20 cellular contexts compared by ENCODE assay signal in the genomic region with DNA sequence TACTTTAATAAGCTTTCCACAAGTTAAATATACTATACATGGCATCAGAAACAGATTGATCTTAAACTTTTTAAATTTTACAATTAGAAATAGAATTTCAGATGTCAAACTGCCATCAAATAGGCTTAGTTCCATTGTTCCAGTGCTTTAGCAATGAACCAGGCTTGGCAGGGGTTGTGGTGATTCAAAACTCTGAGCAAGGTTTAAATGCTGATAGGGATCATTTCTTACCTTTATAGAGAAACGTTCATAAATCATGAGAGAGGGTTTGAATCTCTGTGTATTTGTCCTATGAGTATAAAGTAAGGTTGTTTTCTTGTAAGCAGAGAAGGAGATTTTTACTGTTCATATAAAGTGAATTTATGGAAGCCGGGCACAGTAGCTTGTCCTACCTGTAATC.
"Had no signal": no experiment of that assay in that cellular context is flagged by ENCODE, and none has a peak within 500 bp of the region (broad histone marks: within the 10 kb centered on the region; RNA-seq: fewer than 3 reads in every experiment).

No MANE protein-coding gene starts in this region.

- H3K4me3 ChIP-seq: coronary artery, dorsolateral prefrontal cortex, esophagus squamous epithelium, gastrocnemius medialis, heart right ventricle, left lung, lower lobe of right lung, mucosa of descending colon had no signal

- H3K27ac ChIP-seq: coronary artery, dorsolateral prefrontal cortex, esophagus squamous epithelium, gastrocnemius medialis, heart right ventricle, left lung, lower lobe of right lung had no signal

- H3K4me3 Mint-ChIP-seq: naive B cell had no signal

- H3K9me3 ChIP-seq: esophagus squamous epithelium, gastrocnemius medialis, heart right ventricle, left lung, lower lobe of right lung, mucosa of descending colon had no signal

- H3K4me1 ChIP-seq: gastrocnemius medialis, heart right ventricle, left lung, lower lobe of right lung had no signal

- ATAC-seq: gastrocnemius medialis, heart right ventricle, left cardiac atrium, left lung, left ventricle myocardium superior, lower lobe of right lung, mucosa of descending colon had no signal

- H3K27me3 ChIP-seq: gastrocnemius medialis, heart right ventricle, left lung had no signal

- H3K36me3 ChIP-seq: esophagus squamous epithelium, gastrocnemius medialis, heart right ventricle, left lung, lower lobe of right lung had no signal

- H3K36me3 Mint-ChIP-seq: naive B cell had no signal

- DNase-seq: dermis blood vessel endothelial cell; dorsolateral prefrontal cortex; effector CD4-positive, alpha-beta T cell; effector memory CD4-positive, alpha-beta T cell; esophagus squamous epithelium; foreskin fibroblast; foreskin melanocyte; gastrocnemius medialis; glutamatergic neuron; head of caudate nucleus; heart right ventricle; hippocampal formation; left cardiac atrium; left lung; left ventricle myocardium superior; lower lobe of right lung; mesenchymal stem cell; mucosa of descending colon; naive B cell had no signal
